22 cellular contexts compared by ENCODE assay signal in the genomic region with DNA sequence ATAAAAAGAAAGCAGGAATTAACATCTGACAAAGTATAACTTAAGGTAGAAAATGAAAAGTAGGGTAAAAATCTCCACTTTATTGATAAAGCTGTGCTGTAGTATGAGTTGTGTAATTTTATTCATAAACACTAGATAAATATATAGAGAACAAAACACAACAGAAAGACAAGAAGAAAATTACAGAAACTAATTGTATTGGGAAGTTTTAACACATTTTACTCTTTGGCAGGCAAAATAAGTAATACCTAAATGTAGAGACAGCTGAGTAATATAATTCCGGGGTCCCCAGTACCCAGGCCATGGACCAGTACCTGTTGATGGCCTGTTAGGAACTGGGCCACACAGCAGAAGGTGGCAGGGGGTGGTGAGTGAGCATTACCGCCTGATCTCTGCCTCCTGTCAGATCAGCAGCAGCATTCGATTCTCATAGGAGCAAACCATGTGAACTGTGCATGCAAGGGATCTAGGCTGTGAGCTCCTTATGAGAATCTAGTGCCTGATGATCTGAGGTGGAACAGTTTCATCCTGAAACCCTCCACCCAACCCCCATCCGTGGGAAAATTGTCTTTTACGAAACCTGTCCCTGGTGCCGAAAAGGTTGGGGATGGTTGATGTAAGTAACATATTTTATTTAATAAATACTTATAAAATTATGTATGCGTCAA.
"Had no signal": no experiment of that assay in that cellular context is flagged by ENCODE, and none has a peak within 500 bp of the region (broad histone marks: within the 10 kb centered on the region; RNA-seq: fewer than 3 reads in every experiment).

No MANE protein-coding gene starts in this region.

- H3K4me1 ChIP-seq: heart left ventricle, parathyroid adenoma, right lobe of liver had no signal

- H3K9ac ChIP-seq: parathyroid adenoma had no signal

- H3K36me3 ChIP-seq: brain microvascular endothelial cell, heart left ventricle, neutrophil, right lobe of liver, stomach had no signal

- H3K27me3 ChIP-seq: brain microvascular endothelial cell, heart left ventricle, neutrophil, right lobe of liver, stomach had no signal

- H2AFZ ChIP-seq: parathyroid adenoma had no signal

- FAIRE-seq: frontal cortex, kidney, small intestine had no signal

- H3K4me3 ChIP-seq: heart left ventricle, lung, right lobe of liver, stomach had no signal

- H3K27ac ChIP-seq: brain microvascular endothelial cell, heart left ventricle, neutrophil, parathyroid adenoma, right lobe of liver, stomach had no signal

- H3K9me3 ChIP-seq: heart left ventricle, neutrophil, right lobe of liver, stomach had no signal

- H3K79me2 ChIP-seq: parathyroid adenoma had no signal

- ATAC-seq: activated T-cell treated with anti-CD3 and anti-CD28 coated beads, Interleukin-2, amount 50 U/mL, for 4 hours; heart left ventricle; left lobe of liver; natural killer cell treated with Interleukin-12 subunit alpha and Interleukin-12 subunit beta and Interleukin-15 and Interleukin-18, amount 100 ng/mL, for 72 hours; right lobe of liver had no signal

- DNase-seq: activated CD4-positive, alpha-beta T cell treated with anti-CD3 and anti-CD28 coated beads, Interleukin-2, amount 50 U/mL, for 1 hour; activated CD8-positive, alpha-beta memory T cell treated with anti-CD3 and anti-CD28 coated beads, Interleukin-2, amount 50 U/mL, for 4 hours; activated effector memory CD4-positive, alpha-beta T cell treated with Interleukin-2 at 50 U/mL for 16 hours; activated naive CD4-positive, alpha-beta T cell treated with anti-CD3 and anti-CD28 coated beads, Interleukin-2, amount 50 U/mL, for 16 hours; activated T-cell treated with anti-CD3 and anti-CD28 coated beads, Interleukin-2, amount 50 U/mL, for 4 hours; aorta; brain microvascular endothelial cell; cortex of kidney; heart left ventricle; kidney; right lobe of liver; small intestine; stimulated activated CD4-positive, alpha-beta T cell treated with anti-CD3 and anti-CD28 coated beads, Interleukin-15, amount 100 ng/mL, for 24 hours; stimulated activated CD4-positive, alpha-beta T cell treated with anti-CD3 and anti-CD28 coated beads, Interleukin-2, amount 100 ng/mL, for 48 hours; stomach; trophoblast cell had no signal
